ENCODE assay signal across 18 cellular contexts in the genomic region with DNA sequence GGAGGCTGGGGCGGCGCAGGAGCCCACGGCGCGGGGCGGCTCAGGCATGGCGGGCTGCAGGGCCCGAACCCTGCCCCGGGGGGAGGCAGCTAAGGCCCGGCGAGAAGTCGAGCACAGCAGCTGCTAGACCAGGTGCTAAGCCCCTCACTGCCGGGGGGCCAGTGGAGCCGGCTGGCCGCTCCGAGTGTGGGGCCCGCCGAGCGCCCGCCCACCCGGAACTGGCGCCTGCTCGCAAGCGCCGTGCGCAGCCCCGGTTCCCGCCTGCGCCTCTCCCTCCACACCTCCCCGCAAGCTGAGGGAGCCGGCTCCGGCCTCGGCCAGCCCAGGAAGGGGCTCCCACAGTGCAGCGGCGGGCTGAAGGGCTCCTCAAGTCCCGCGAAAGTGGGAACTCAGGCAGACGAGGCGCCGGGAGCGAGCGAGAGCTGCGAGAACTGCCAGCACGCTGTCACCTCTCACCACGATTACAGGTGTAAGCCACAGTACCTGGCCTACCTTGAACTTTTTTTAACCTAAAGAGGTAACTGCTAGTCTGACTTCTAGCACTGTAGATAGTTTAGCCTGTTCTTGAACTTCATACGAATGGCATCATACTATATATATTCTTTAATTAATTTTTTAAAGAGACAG. TPM values are rescaled to one million over a fixed set of nuclear protein-coding genes. Genes with fewer than 3 reads are reported as not detected.
DNase-seq lines count a peak whose midpoint lies in the region; ATAC-seq and TF ChIP-seq lines count a peak whose summit lies in the region.
"Had no signal": no experiment of that assay in that cellular context is flagged by ENCODE, and none has a peak within 500 bp of the region (broad histone marks: within the 10 kb centered on the region; RNA-seq: fewer than 3 reads in every experiment).

No MANE protein-coding gene starts in this region.

- no peaks in the 10 kb centered on the region for H3K36me3 ChIP-seq in lower lobe of right lung
- H3K36me3 ChIP-seq: prostate gland had no signal

- DNase-seq in activated CD8-positive, alpha-beta memory T cell treated with anti-CD3 and anti-CD28 coated beads, Interleukin-2, amount 10 ng/mL, durations not matched to agents 7 days and 5 days: no peak
- DNase-seq in activated CD8-positive, alpha-beta memory T cell treated with anti-CD3 and anti-CD28 coated beads, Interleukin-2, amount 50 U/mL, for 4 hours: no peak
- DNase-seq in activated T-helper 1 cell treated with anti-CD3 and anti-CD28 coated beads, Interleukin-12 subunit alpha, Interleukin-12 subunit beta, Interleukin-2, Interleukin-4 antibody, amounts not matched to agents 30 ng/mL and 10 ng/mL and 1 ng/mL, durations not matched to agents 14 hours and 24 hours and 36 hours (ENCODE audit: low spot score): no peak
- DNase-seq in lower lobe of right lung: no peak
- no peak for DNase-seq in type B pancreatic cell (ENCODE audit: extremely low spot score, unreplicated experiment)
- DNase-seq: activated CD4-positive, alpha-beta T cell treated with anti-CD3 and anti-CD28 coated beads, Interleukin-2, amount 10 ng/mL, durations not matched to agents 7 days and 5 days; anterior cingulate cortex; Calu3; GF-D8; kidney glomerular epithelial cell; MV-4-11; NCI-H2107; NK-92 treated with Interleukin-12 subunit alpha and Interleukin-12 subunit beta, amount 100 ng/mL, for 24 hours; T-helper 9 cell had no signal

- ATAC-seq in activated CD8-positive, alpha-beta memory T cell treated with anti-CD3 and anti-CD28 coated beads, Interleukin-2, amount 10 ng/mL, durations not matched to agents 7 days and 5 days: peak; percentile 60
- ATAC-seq in lower lobe of right lung: no peak
- ATAC-seq in HG03457 (IDR thresholded peaks at IDR 0.05; ENCODE audit: unreplicated experiment): no peak
- ATAC-seq in HG03520 (IDR thresholded peaks at IDR 0.05; ENCODE audit: unreplicated experiment): no peak
- no peak for ATAC-seq in GM18511 (IDR thresholded peaks at IDR 0.05; ENCODE audit: unreplicated experiment)

- no peaks in the 10 kb centered on the region for H3K9me3 Mint-ChIP-seq in activated CD8-positive, alpha-beta memory T cell treated with anti-CD3 and anti-CD28 coated beads, Interleukin-2, amount 10 ng/mL, durations not matched to agents 7 days and 5 days (ENCODE audit: low read depth)
- H3K9me3 Mint-ChIP-seq in activated T-helper 1 cell treated with anti-CD3 and anti-CD28 coated beads, Interleukin-12 subunit alpha, Interleukin-12 subunit beta, Interleukin-2, Interleukin-4 antibody, amounts not matched to agents 30 ng/mL and 10 ng/mL and 1 ng/mL, durations not matched to agents 14 hours and 24 hours and 36 hours: peaks cover 7% of the 10 kb centered on the region
- no peaks in the 10 kb centered on the region for H3K9me3 Mint-ChIP-seq in type B pancreatic cell

- peak overlapping the region; percentile 17 for H3K4me3 ChIP-seq in lower lobe of right lung

- peak overlapping the region; percentile 72 for H3K27ac Mint-ChIP-seq in activated CD8-positive, alpha-beta memory T cell treated with anti-CD3 and anti-CD28 coated beads, Interleukin-2, amount 10 ng/mL, durations not matched to agents 7 days and 5 days
- no peak overlapping the region for H3K27ac Mint-ChIP-seq in activated T-helper 1 cell treated with anti-CD3 and anti-CD28 coated beads, Interleukin-12 subunit alpha, Interleukin-12 subunit beta, Interleukin-2, Interleukin-4 antibody, amounts not matched to agents 30 ng/mL and 10 ng/mL and 1 ng/mL, durations not matched to agents 14 hours and 24 hours and 36 hours
- no peak overlapping the region for H3K27ac Mint-ChIP-seq in type B pancreatic cell
- H3K27ac Mint-ChIP-seq: activated CD4-positive, alpha-beta T cell treated with anti-CD3 and anti-CD28 coated beads, Interleukin-2, amount 10 ng/mL, durations not matched to agents 7 days and 5 days had no signal

- H3K27ac ChIP-seq in lower lobe of right lung: no peak overlapping the region
- H3K27ac ChIP-seq: prostate gland had no signal

- peaks cover 2% of the 10 kb centered on the region for H3K36me3 Mint-ChIP-seq in activated CD8-positive, alpha-beta memory T cell treated with anti-CD3 and anti-CD28 coated beads, Interleukin-2, amount 10 ng/mL, durations not matched to agents 7 days and 5 days
- H3K36me3 Mint-ChIP-seq in activated T-helper 1 cell treated with anti-CD3 and anti-CD28 coated beads, Interleukin-12 subunit alpha, Interleukin-12 subunit beta, Interleukin-2, Interleukin-4 antibody, amounts not matched to agents 30 ng/mL and 10 ng/mL and 1 ng/mL, durations not matched to agents 14 hours and 24 hours and 36 hours (ENCODE audit: low read depth): no peaks in the 10 kb centered on the region
- H3K36me3 Mint-ChIP-seq in type B pancreatic cell: no peaks in the 10 kb centered on the region

- TF ChIP-seq CTCF in lower lobe of right lung (IDR thresholded peaks at IDR 0.05) (no peak), type B pancreatic cell (conservative IDR thresholded peaks at IDR 0.05) (no peak)

- H3K9me3 ChIP-seq in lower lobe of right lung: no peaks in the 10 kb centered on the region
- H3K9me3 ChIP-seq: prostate gland had no signal

- no peaks in the 10 kb centered on the region for H3K27me3 ChIP-seq in lower lobe of right lung (ENCODE audit: low read depth)

- intact Hi-C loops in activated T-helper 1 cell treated with anti-CD3 and anti-CD28 coated beads, Interleukin-12 subunit alpha, Interleukin-12 subunit beta, Interleukin-2, Interleukin-4 antibody, amounts not matched to agents 30 ng/mL and 10 ng/mL and 1 ng/mL, durations not matched to agents 14 hours and 24 hours and 36 hours (cut with micrococcal nuclease): loop anchor here (10.0 kb wide), 1 partner anchor 928 kb away; no protein-coding TSS in a partner anchor
- intact Hi-C loops in lower lobe of right lung (cut with DNase I): no loop called here

- CTCF ChIA-PET in activated CD8-positive, alpha-beta memory T cell treated with anti-CD3 and anti-CD28 coated beads, Interleukin-2, amount 10 ng/mL, durations not matched to agents 7 days and 5 days (lab: Charles Lee): no interaction called here

- H3K4me3 Mint-ChIP-seq in activated CD8-positive, alpha-beta memory T cell treated with anti-CD3 and anti-CD28 coated beads, Interleukin-2, amount 10 ng/mL, durations not matched to agents 7 days and 5 days: peak overlapping the region; percentile 68
- peak overlapping the region; percentile 51 for H3K4me3 Mint-ChIP-seq in activated T-helper 1 cell treated with anti-CD3 and anti-CD28 coated beads, Interleukin-12 subunit alpha, Interleukin-12 subunit beta, Interleukin-2, Interleukin-4 antibody, amounts not matched to agents 30 ng/mL and 10 ng/mL and 1 ng/mL, durations not matched to agents 14 hours and 24 hours and 36 hours
- peak overlapping the region; percentile 70 for H3K4me3 Mint-ChIP-seq in type B pancreatic cell
- H3K4me3 Mint-ChIP-seq: activated CD4-positive, alpha-beta T cell treated with anti-CD3 and anti-CD28 coated beads, Interleukin-2, amount 10 ng/mL, durations not matched to agents 7 days and 5 days had no signal

- H3K27me3 Mint-ChIP-seq in activated CD8-positive, alpha-beta memory T cell treated with anti-CD3 and anti-CD28 coated beads, Interleukin-2, amount 10 ng/mL, durations not matched to agents 7 days and 5 days: peaks cover 14% of the 10 kb centered on the region
- H3K27me3 Mint-ChIP-seq in activated T-helper 1 cell treated with anti-CD3 and anti-CD28 coated beads, Interleukin-12 subunit alpha, Interleukin-12 subunit beta, Interleukin-2, Interleukin-4 antibody, amounts not matched to agents 30 ng/mL and 10 ng/mL and 1 ng/mL, durations not matched to agents 14 hours and 24 hours and 36 hours (ENCODE audit: insufficient read depth): peaks cover 5% of the 10 kb centered on the region
- peaks cover 34% of the 10 kb centered on the region for H3K27me3 Mint-ChIP-seq in type B pancreatic cell

- H3K4me1 ChIP-seq in lower lobe of right lung: no peaks in the 10 kb centered on the region
- H3K4me1 ChIP-seq: prostate gland had no signal

- peaks cover 12% of the 10 kb centered on the region for H3K4me1 Mint-ChIP-seq in activated CD8-positive, alpha-beta memory T cell treated with anti-CD3 and anti-CD28 coated beads, Interleukin-2, amount 10 ng/mL, durations not matched to agents 7 days and 5 days
- peaks cover 25% of the 10 kb centered on the region for H3K4me1 Mint-ChIP-seq in activated T-helper 1 cell treated with anti-CD3 and anti-CD28 coated beads, Interleukin-12 subunit alpha, Interleukin-12 subunit beta, Interleukin-2, Interleukin-4 antibody, amounts not matched to agents 30 ng/mL and 10 ng/mL and 1 ng/mL, durations not matched to agents 14 hours and 24 hours and 36 hours (ENCODE audit: low read depth)
- H3K4me1 Mint-ChIP-seq in type B pancreatic cell (ENCODE audit: unreplicated experiment): no peaks in the 10 kb centered on the region

RNA-seq across cellular contexts. Expression of a gene that starts 35.6 kb away (rescaled TPM):
- total RNA-seq in activated CD8-positive, alpha-beta memory T cell treated with anti-CD3 and anti-CD28 coated beads, Interleukin-2, amount 10 ng/mL, durations not matched to agents 7 days and 5 days: 1 to 10 TPM in 1 of 2 experiments, under 1 TPM in 1; 0.35 to 1.0 TPM
- total RNA-seq in activated T-helper 1 cell treated with anti-CD3 and anti-CD28 coated beads, Interleukin-12 subunit alpha, Interleukin-12 subunit beta, Interleukin-2, Interleukin-4 antibody, amounts not matched to agents 30 ng/mL and 10 ng/mL and 1 ng/mL, durations not matched to agents 14 hours and 24 hours and 36 hours: 0.54 and 0.61 TPM in 2 replicates
- total RNA-seq in lower lobe of right lung (14.9 TPM), type B pancreatic cell (ENCODE audit: low replicate concordance) (1.1 and 1.7 TPM in 2 replicates)
- total RNA-seq: activated CD4-positive, alpha-beta T cell treated with anti-CD3 and anti-CD28 coated beads, Interleukin-2, amount 10 ng/mL, durations not matched to agents 7 days and 5 days had no signal
